In the genomic region with DNA sequence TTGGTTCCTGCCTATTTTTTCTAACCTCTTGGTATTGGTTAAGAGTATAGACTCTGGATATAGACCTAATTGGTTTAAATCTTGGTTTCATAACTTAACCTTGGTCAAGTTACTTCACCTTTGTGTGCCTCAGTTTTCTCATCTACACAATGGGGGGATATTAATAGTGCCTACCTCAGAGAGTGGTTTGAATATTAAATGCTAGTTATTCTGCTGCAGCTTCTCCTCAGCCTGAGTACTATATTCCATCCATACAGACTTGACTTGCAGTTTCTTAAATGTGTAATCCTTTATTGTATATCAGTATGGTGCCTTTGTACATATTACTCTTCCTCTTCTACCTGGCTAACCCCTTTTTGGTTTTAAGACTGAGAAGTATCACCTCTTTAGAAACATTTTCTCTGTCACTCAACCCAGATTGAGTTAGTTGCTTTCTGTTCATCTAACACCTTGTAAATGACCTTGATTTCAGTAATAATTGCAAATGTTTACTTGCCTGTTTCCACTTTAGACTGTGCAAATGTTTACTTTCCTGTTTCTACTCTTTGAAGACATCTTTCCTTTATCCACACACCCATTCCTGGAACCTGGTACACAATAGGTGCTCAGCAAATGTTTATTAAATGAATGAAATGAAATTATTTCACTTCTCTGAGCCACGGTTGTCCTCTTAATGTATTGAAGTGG, we compare ENCODE assay signal across 28 cellular contexts.
"Had no signal": no experiment of that assay in that cellular context is flagged by ENCODE, and none has a peak within 500 bp of the region (broad histone marks: within the 10 kb centered on the region; RNA-seq: fewer than 3 reads in every experiment).

No MANE protein-coding gene starts in this region.

- ATAC-seq: foreskin keratinocyte, left cardiac atrium, natural killer cell, right cardiac atrium had no signal

- H3K27me3 ChIP-seq: esophagus muscularis mucosa, foreskin keratinocyte, tibial nerve had no signal

- DNase-seq: activated CD4-positive, alpha-beta memory T cell treated with anti-CD3 and anti-CD28 coated beads for 36 hours; activated CD4-positive, alpha-beta T cell treated with anti-CD3 and anti-CD28 coated beads, Interleukin-2, amount 10 ng/mL, durations not matched to agents 24 days and 14 days; activated CD4-positive, CD25-positive, alpha-beta regulatory T cell treated with anti-CD3 and anti-CD28 coated beads, Interleukin-2, amount 50 U/mL, for 72 hours; activated CD8-positive, alpha-beta memory T cell treated with anti-CD3 and anti-CD28 coated beads, Interleukin-2, amount 50 U/mL, for 4 hours; activated gamma-delta T cell treated with Interleukin-2 at 50 U/mL for 16 hours; activated naive CD4-positive, alpha-beta T cell treated with anti-CD3 and anti-CD28 coated beads, Interleukin-2, amount 50 U/mL, for 16 hours; activated T-cell treated with anti-CD3 and anti-CD28 coated beads, Interleukin-2, amount 50 U/mL, for 1 hour; amygdala; dermis blood vessel endothelial cell; effector CD4-positive, alpha-beta T cell; foreskin keratinocyte; islet precursor cell; left cardiac atrium; natural killer cell; posterior cingulate gyrus; right cardiac atrium; spleen; stimulated activated CD4-positive, alpha-beta T cell treated with anti-CD3 and anti-CD28 coated beads, Interleukin-2, amount 100 ng/mL, for 48 hours; stimulated activated naive CD4-positive, alpha-beta T cell treated with Interleukin-2 at 50 U/mL for 16 hours; T1000; WERI-Rb-1 had no signal

- H3K36me3 Mint-ChIP-seq: activated CD4-positive, alpha-beta memory T cell treated with anti-CD3 and anti-CD28 coated beads for 36 hours; memory B cell; natural killer cell had no signal

- FAIRE-seq: bronchial epithelial cell, colon had no signal

- H3K27ac Mint-ChIP-seq: activated CD4-positive, alpha-beta memory T cell treated with anti-CD3 and anti-CD28 coated beads for 36 hours; activated CD4-positive, alpha-beta T cell treated with anti-CD3 and anti-CD28 coated beads, Interleukin-2, amount 10 ng/mL, durations not matched to agents 24 days and 14 days; memory B cell; natural killer cell; T-helper 1 cell treated with Interleukin-12 subunit alpha and Interleukin-12 subunit beta and Interleukin-4 antibody, amounts not matched to agents 30 μg/mL and 1 μg/mL, for 36 hours had no signal

- H3K9me3 Mint-ChIP-seq: activated CD4-positive, alpha-beta memory T cell treated with anti-CD3 and anti-CD28 coated beads for 36 hours; memory B cell; natural killer cell; T-helper 1 cell treated with Interleukin-12 subunit alpha and Interleukin-12 subunit beta and Interleukin-4 antibody, amounts not matched to agents 30 μg/mL and 1 μg/mL, for 36 hours had no signal

- H3K36me3 ChIP-seq: esophagus muscularis mucosa, spleen, tibial nerve, WERI-Rb-1 had no signal

- H3K4me3 ChIP-seq: esophagus muscularis mucosa, spleen, tibial nerve had no signal

- H3K27me3 Mint-ChIP-seq: activated CD4-positive, alpha-beta memory T cell treated with anti-CD3 and anti-CD28 coated beads for 36 hours had no signal

- H3K4me3 Mint-ChIP-seq: activated CD4-positive, alpha-beta memory T cell treated with anti-CD3 and anti-CD28 coated beads for 36 hours; activated CD4-positive, alpha-beta T cell treated with anti-CD3 and anti-CD28 coated beads, Interleukin-2, amount 10 ng/mL, durations not matched to agents 24 days and 14 days; central memory CD8-positive, alpha-beta T cell; memory B cell; natural killer cell; T-helper 1 cell treated with Interleukin-12 subunit alpha and Interleukin-12 subunit beta and Interleukin-4 antibody, amounts not matched to agents 30 μg/mL and 1 μg/mL, for 36 hours had no signal

- H3K27ac ChIP-seq: esophagus muscularis mucosa, foreskin keratinocyte, spleen, tibial nerve, WERI-Rb-1 had no signal

- H3K9me3 ChIP-seq: esophagus muscularis mucosa, spleen, tibial nerve had no signal
